25 cellular contexts compared by ENCODE assay signal in the genomic region with DNA sequence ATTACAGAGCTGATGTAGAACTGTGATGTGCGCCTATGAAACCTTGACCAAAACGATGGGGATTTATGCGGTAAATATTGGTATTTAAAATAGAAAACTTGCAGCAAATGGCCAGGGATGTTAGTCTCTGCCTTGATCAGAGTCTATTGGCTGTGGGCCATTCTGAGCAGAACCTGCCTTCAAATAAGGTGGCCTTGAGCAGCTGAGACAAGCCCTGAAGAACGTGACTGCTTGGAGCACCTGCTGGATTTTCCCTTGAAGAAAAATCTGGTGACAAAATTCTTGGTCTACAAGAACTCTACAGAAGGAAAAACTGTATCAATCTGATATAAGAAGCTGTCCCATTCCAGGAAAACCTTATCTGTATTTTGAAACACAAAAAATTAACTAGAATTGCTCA.
"Had no signal": no experiment of that assay in that cellular context is flagged by ENCODE, and none has a peak within 500 bp of the region (broad histone marks: within the 10 kb centered on the region; RNA-seq: fewer than 3 reads in every experiment).

No MANE protein-coding gene starts in this region.

- H3K36me3 Mint-ChIP-seq: mesothelial cell of epicardium, naive B cell had no signal

- H3K36me3 ChIP-seq: colonic mucosa, esophagus squamous epithelium, gastrocnemius medialis, heart right ventricle, left lung, lower lobe of right lung had no signal

- H3K9me3 ChIP-seq: colonic mucosa, esophagus squamous epithelium, gastrocnemius medialis, lower lobe of right lung, mucosa of descending colon had no signal

- DNase-seq: colonic mucosa; cortex of kidney; effector CD8-positive, alpha-beta T cell; effector memory CD8-positive, alpha-beta T cell; endodermal cell; erythroblast; esophagus squamous epithelium; foreskin fibroblast; foreskin melanocyte; gastrocnemius medialis; glutamatergic neuron; head of caudate nucleus; heart right ventricle; hippocampal formation; left cardiac atrium; left lung; left ventricle myocardium superior; lower lobe of right lung; mesenchymal stem cell; mucosa of descending colon; naive B cell had no signal

- H3K27ac ChIP-seq: colonic mucosa, epithelial cell of prostate, esophagus squamous epithelium, gastrocnemius medialis, heart right ventricle, left lung, lower lobe of right lung had no signal

- H3K4me3 Mint-ChIP-seq: dendritic cell treated with granulocyte-macrophage colony-stimulating factor and Interleukin-4, amounts not matched to agents 40 ng/mL and 50 ng/mL, for 4 days; effector memory CD8-positive, alpha-beta T cell; endodermal cell; mesothelial cell of epicardium; naive B cell had no signal

- ATAC-seq: effector memory CD8-positive, alpha-beta T cell; esophagus mucosa; gastrocnemius medialis; heart right ventricle; left cardiac atrium; left lung; left ventricle myocardium superior; lower lobe of right lung; mucosa of descending colon had no signal

- H3K4me1 ChIP-seq: colonic mucosa, esophagus squamous epithelium, gastrocnemius medialis, heart right ventricle, left lung, lower lobe of right lung had no signal

- H3K4me1 Mint-ChIP-seq: endodermal cell, mesothelial cell of epicardium, naive B cell had no signal

- H3K4me3 ChIP-seq: colonic mucosa, esophagus squamous epithelium, gastrocnemius medialis, heart right ventricle, left lung, lower lobe of right lung, mucosa of descending colon had no signal

- H3K27me3 Mint-ChIP-seq: dendritic cell treated with granulocyte-macrophage colony-stimulating factor and Interleukin-4, amounts not matched to agents 40 ng/mL and 50 ng/mL, for 4 days; effector memory CD8-positive, alpha-beta T cell; naive B cell had no signal

- H3K27ac Mint-ChIP-seq: dendritic cell treated with granulocyte-macrophage colony-stimulating factor and Interleukin-4, amounts not matched to agents 40 ng/mL and 50 ng/mL, for 4 days; effector memory CD8-positive, alpha-beta T cell; endodermal cell; mesothelial cell of epicardium; naive B cell had no signal

- H3K27me3 ChIP-seq: colonic mucosa, esophagus squamous epithelium, gastrocnemius medialis, heart right ventricle, left lung had no signal
